Comparison of ENCODE assay signal across 8 cellular contexts in the genomic region with DNA sequence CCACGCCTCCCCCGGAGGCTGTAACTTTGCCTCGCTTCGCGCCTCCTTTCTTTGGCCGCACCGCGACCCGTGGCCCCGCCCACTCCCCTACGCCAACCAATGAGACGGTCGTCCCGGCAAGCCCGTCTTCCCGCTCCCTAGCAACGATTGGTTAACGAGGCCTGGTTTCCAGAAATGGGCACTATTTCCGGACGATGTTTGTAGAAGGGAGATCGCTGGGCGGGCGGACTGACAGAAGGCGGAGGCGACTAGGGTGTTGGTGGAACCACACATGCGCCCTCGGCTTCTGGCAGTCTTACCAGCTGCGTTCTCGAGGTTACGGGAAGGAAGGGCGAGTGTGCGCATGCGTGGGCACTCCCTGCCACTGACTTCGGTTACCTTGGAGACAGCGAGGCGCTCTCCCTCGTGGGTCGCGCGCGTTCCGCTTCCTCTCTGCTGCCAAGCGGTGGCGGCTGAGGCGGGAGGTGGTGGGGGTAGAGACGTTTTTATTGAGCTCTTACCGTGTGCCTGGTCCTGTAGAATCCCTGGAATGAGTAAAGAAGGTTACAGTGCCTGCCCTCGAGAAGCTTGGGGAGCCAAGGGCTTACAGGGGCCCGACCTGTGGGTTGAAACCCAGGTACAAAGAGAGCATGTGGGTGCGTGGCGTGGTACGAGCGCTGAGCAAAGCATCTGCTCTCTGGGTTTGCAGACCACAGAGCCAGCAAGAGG. TPM values are rescaled to one million over a fixed set of nuclear protein-coding genes. Genes with fewer than 3 reads are reported as not detected.
A peak's percentile ranks its signal among the peaks of the same experiment; 100 is the strongest.
DNase-seq lines count a peak whose midpoint lies in the region; ATAC-seq and TF ChIP-seq lines count a peak whose summit lies in the region.

No MANE protein-coding gene starts in this region.

- peak overlapping the region; percentile 77 for H2BK120ac ChIP-seq in IMR-90 (ENCODE audit: low read depth, low read length)

- DNase-seq in DMS153 (lab: John Stamatoyannopoulos, UW), result peak; percentile 100
- peak; percentile 100 for DNase-seq in IMR-90
- peak; percentile 100 for DNase-seq in OCI-LY7 (ENCODE audit: low spot score)
- DNase-seq in activated T-cell treated with anti-CD3 and anti-CD28 coated beads for 4 hours, result peak; percentile 99
- peak; percentile 100 for DNase-seq in epithelial cell of esophagus (ENCODE audit: low read depth)
- peak; percentile 100 for DNase-seq in stimulated activated CD8-positive, alpha-beta memory T cell treated with anti-CD3 and anti-CD28 coated beads, Interleukin-2, amount 100 ng/mL, for 48 hours (ENCODE audit: low read depth in 2 of 2)

- no peak for TF ChIP-seq POLR2A in IMR-90 (IDR thresholded peaks at IDR 0.05; ENCODE audit: low read depth, low read length)

- in situ Hi-C loops in IMR-90 (cut with MboI; ENCODE audit: low sequenced_read_pairs), result no loop called here

- peak overlapping the region; percentile 42 for H3K4me3 ChIP-seq in IMR-90 (ENCODE audit: insufficient read depth, low read depth, low read length)
- H3K4me3 ChIP-seq in OCI-LY7 (ENCODE audit: low read depth, low read length, poor library complexity, severe bottlenecking), result peak overlapping the region; percentile 84
- H3K4me3 ChIP-seq in epithelial cell of esophagus (ENCODE audit: low read length), result peak overlapping the region; percentile 54
- peak overlapping the region; percentile 71 for H3K4me3 ChIP-seq in mononuclear cell (ENCODE audit: low read length)

- H4K5ac ChIP-seq in IMR-90 (ENCODE audit: low read depth, low read length), result no peak overlapping the region

- H3K56ac ChIP-seq in IMR-90 (ENCODE audit: extremely low read depth, insufficient read depth, low read length), result peak overlapping the region; percentile 52

- peak overlapping the region; percentile 66 for H2BK5ac ChIP-seq in IMR-90 (ENCODE audit: low read depth, low read length, poor library complexity, severe bottlenecking)

- H3K9ac ChIP-seq in IMR-90 (ENCODE audit: low read depth, low read length), result peak overlapping the region; percentile 60; the same call in 1 of the 2 replicates

- H4K91ac ChIP-seq in IMR-90 (ENCODE audit: insufficient read depth, low read depth, low read length), result peak overlapping the region; percentile 76; the same call in 1 of the 2 replicates

- H3K27me3 ChIP-seq in IMR-90 (ENCODE audit: control insufficient read depth, insufficient read depth, low read length), result no peaks in the 10 kb centered on the region
- H3K27me3 ChIP-seq in mononuclear cell (ENCODE audit: insufficient read depth, low read length), result no peaks in the 10 kb centered on the region

- H3K18ac ChIP-seq in IMR-90 (ENCODE audit: low read depth, low read length), result peak overlapping the region; percentile 8; the same call in 1 of the 2 replicates

- peaks cover 40% of the 10 kb centered on the region for H3K9me1 ChIP-seq in IMR-90 (ENCODE audit: insufficient read depth, low read length)

- 0 out of 3 replicates have a peak overlapping the region, but pooled peaks have one; percentile 13 for H2BK15ac ChIP-seq in IMR-90 (ENCODE audit: low read depth, low read length)

- no peak for TF ChIP-seq CTCF in IMR-90 (conservative IDR thresholded peaks at IDR 0.05; ENCODE audit: low read depth, low read length)
- TF ChIP-seq CTCF in OCI-LY7 (conservative IDR thresholded peaks at IDR 0.05; ENCODE audit: low read length), result no peak
- no peak for TF ChIP-seq CTCF in epithelial cell of esophagus (IDR thresholded peaks at IDR 0.05; ENCODE audit: insufficient read depth, low read depth, low read length, missing control alignments)

- WGBS in IMR-90 (ENCODE audit: extremely low coverage in 2 of 2, insufficient read length in 1 of 2), 2 experiments, result 0% methylated on average over 10 of the region's 53 CpGs; no CpG with 5 or more reads in 1 of the 2 experiments

- H2AFZ ChIP-seq in IMR-90 (replicated peaks; ENCODE audit: low read length, poor library complexity) (peak overlapping the region; percentile 93), OCI-LY7 (ENCODE audit: low read length) (peak overlapping the region; percentile 58; the same call in 1 of the 2 replicates)

- H4K20me1 ChIP-seq in IMR-90 (ENCODE audit: insufficient read depth, low read length) (peaks cover 47% of the 10 kb centered on the region), OCI-LY7 (ENCODE audit: insufficient read depth, low read length) (peaks cover 5% of the 10 kb centered on the region; the same call in 1 of the 2 replicates)

- H3K36me3 ChIP-seq in IMR-90 (ENCODE audit: control insufficient read depth, insufficient read depth, low read length) (no peaks in the 10 kb centered on the region), OCI-LY7 (ENCODE audit: insufficient read depth, low read length) (no peaks in the 10 kb centered on the region)

- peak overlapping the region; percentile 91 for H2AK9ac ChIP-seq in IMR-90 (replicated peaks; ENCODE audit: low read depth, low read length, poor library complexity)

- POLR2A ChIA-PET in IMR-90 (lab: Charles Lee; ENCODE audit: unreplicated experiment), result interaction anchor here (0.5 to 1.4 kb wide), 5 partner anchors 9 to 169 kb away, joined by 3 to 6 read pairs (median 3); partner anchors contain the start of gene HEXIM1
- POLR2A ChIA-PET in OCI-LY7 (lab: Charles Lee), result interaction anchor here (0.6 to 1.9 kb wide), 8 partner anchors 9 to 639 kb away, joined by 3 to 7 read pairs (median 4); no protein-coding TSS in a partner anchor

- dilution Hi-C loops in IMR-90 (cut with HindIII; ENCODE audit: low sequenced_read_pairs, unreplicated experiment), result no loop called here

- peak overlapping the region; percentile 17; the same call in 1 of the 2 replicates for H2BK20ac ChIP-seq in IMR-90 (ENCODE audit: low read depth, low read length)

- H3K9me3 ChIP-seq in IMR-90 (ENCODE audit: control insufficient read depth, insufficient read depth, low read length) (no peaks in the 10 kb centered on the region), OCI-LY7 (ENCODE audit: low read length) (no peaks in the 10 kb centered on the region), mononuclear cell (ENCODE audit: low read depth, low read length) (no peaks in the 10 kb centered on the region)

- peaks cover 47% of the 10 kb centered on the region for H3K4me1 ChIP-seq in IMR-90 (ENCODE audit: control insufficient read depth, insufficient read depth, low read length)
- H3K4me1 ChIP-seq in OCI-LY7 (ENCODE audit: insufficient read depth, low read length, poor library complexity, severe bottlenecking), result peaks cover 36% of the 10 kb centered on the region
- H3K4me1 ChIP-seq in mononuclear cell (ENCODE audit: insufficient read depth, low read length), result peaks cover 70% of the 10 kb centered on the region

- H3K14ac ChIP-seq in IMR-90 (replicated peaks; ENCODE audit: low read depth, low read length), result peak overlapping the region; percentile 72

- H3K4me2 ChIP-seq in IMR-90 (ENCODE audit: low read depth, low read length), result peak overlapping the region; percentile 76
- H3K4me2 ChIP-seq in OCI-LY7 (ENCODE audit: low read length), result peak overlapping the region; percentile 84

- peak overlapping the region in 1 of 2 experiments; percentile 85; a peak in 2 of 4 replicates for H4K8ac ChIP-seq in IMR-90 (ENCODE audit: low read depth in 2 of 2, low read length in 2 of 2)

- peak overlapping the region; percentile 62 for H3K27ac ChIP-seq in IMR-90 (ENCODE audit: insufficient read depth, low read length)
- H3K27ac ChIP-seq in OCI-LY7 (ENCODE audit: low read depth, low read length, poor library complexity, severe bottlenecking), result peak overlapping the region; percentile 87

- TF ChIP-seq RAD21 in IMR-90 (IDR thresholded peaks at IDR 0.05; ENCODE audit: low read length), result 0 out of 2 replicates have a peak, but pooled peaks have one; percentile 14

- H3K23ac ChIP-seq in IMR-90 (ENCODE audit: low read depth, low read length), result peak overlapping the region; percentile 77

- peaks cover 42% of the 10 kb centered on the region for H3K79me2 ChIP-seq in OCI-LY7 (ENCODE audit: insufficient read depth, low read depth, low read length)

- H3K4ac ChIP-seq in IMR-90 (ENCODE audit: low read depth, low read length), result peak overlapping the region; percentile 85

- H2AK5ac ChIP-seq in IMR-90 (ENCODE audit: low read depth, low read length), result peak overlapping the region; percentile 51

- no peaks in the 10 kb centered on the region for H3K9me2 ChIP-seq in OCI-LY7 (ENCODE audit: insufficient read depth, low read length)

- intact Hi-C loops in IMR-90 (cut with micrococcal nuclease), result loop anchor here (2.0 to 5.0 kb wide), 3 partner anchors 52 to 100 kb away; no protein-coding TSS in a partner anchor
- intact Hi-C loops in OCI-LY7 (cut with micrococcal nuclease; ENCODE audit: unreplicated experiment), result loop anchor here (1.0 to 5.0 kb wide), 3 partner anchors 14 to 90 kb away; no protein-coding TSS in a partner anchor

- CTCF ChIA-PET in IMR-90 (lab: Yijun Ruan, JAX) (interaction anchor here (1.1 to 1.5 kb wide), 3 partner anchors 9 to 182 kb away, joined by 3 to 5 read pairs (median 4); partner anchors contain the start of gene ACBD4), OCI-LY7 (lab: Charles Lee; ENCODE audit: unreplicated experiment) (interaction anchor here (0.5 to 1.1 kb wide), 5 partner anchors 9 to 827 kb away, joined by 3 to 5 read pairs (median 4); no protein-coding TSS in a partner anchor)

- ATAC-seq in GM21529 (IDR thresholded peaks at IDR 0.05; ENCODE audit: unreplicated experiment) (peak; percentile 67), IMR-90 (ENCODE audit: low read depth) (peak; percentile 85)

- no TSS peak for BruUV-seq in IMR-90 (replicated peaks; lab: Mats Ljungman, UMichigan)
- no TSS peak for BruUV-seq in OCI-LY7 (replicated peaks; lab: Mats Ljungman, UMichigan)

- H3K79me1 ChIP-seq in IMR-90 (ENCODE audit: low read depth in 1 of 2, low read length in 2 of 2), result peaks cover 14 to 49% of the 10 kb centered on the region in 2 experiments

TF ChIP-seq in IMR-90, 13 proteins besides CTCF, POLR2A, EP300 and RAD21 (continues in another document):
- no peak for TF ChIP-seq BHLHE40 (IDR thresholded peaks at IDR 0.05; ENCODE audit: low read depth, low read length)
- peak; percentile 62 for TF ChIP-seq RFX5 (IDR thresholded peaks at IDR 0.05; ENCODE audit: low read depth, low read length)

RNA-seq across cellular contexts. Expression of gene MAP3K14, which starts 0.4 kb away (rescaled TPM):
- 3.6 and 4.1 TPM in 2 replicates for total RNA-seq in IMR-90 (2012; rRNA removed)
- 19.9 and 21.7 TPM in 2 replicates for polyA plus RNA-seq in IMR-90 (2012; rRNA removed)
- polyA plus RNA-seq in IMR-90 (2012; cell fraction: cytosol; rRNA removed), result 11.1 and 15.2 TPM in 2 replicates
- polyA plus RNA-seq in IMR-90 (2012; cell fraction: nucleus; rRNA removed; ENCODE audit: low replicate concordance), result 52.0 and 95.3 TPM in 2 replicates
- total RNA-seq in OCI-LY7 (2014; rRNA removed; shearing (Covaris generic)), result 7.1 and 12.3 TPM in 2 replicates
- 21.2 and 22.8 TPM in 2 replicates for total RNA-seq in OCI-LY7 (2022)
- total RNA-seq in mononuclear cell, result 17.4 TPM

RNA-seq across cellular contexts. Expression of gene SPATA32, which starts 55.4 kb away (rescaled TPM):
- total RNA-seq in IMR-90 (2012; rRNA removed), result under 0.01 and 0.18 TPM in 2 replicates
- polyA plus RNA-seq in IMR-90 (2012; rRNA removed), result not detected in 2 replicates
- not detected in 2 replicates for polyA plus RNA-seq in IMR-90 (2012; cell fraction: cytosol; rRNA removed)
- polyA plus RNA-seq in IMR-90 (2012; cell fraction: nucleus; rRNA removed; ENCODE audit: low replicate concordance), result 0.09 TPM in 1 of 2 replicates, not detected in the other
- total RNA-seq in OCI-LY7 (2014; rRNA removed; shearing (Covaris generic)), result 0.41 TPM in 1 of 2 replicates, not detected in the other
- total RNA-seq in OCI-LY7 (2022), result 0.18 TPM in 1 of 2 replicates, not detected in the other
- total RNA-seq in mononuclear cell, result 0.10 TPM

Comparison
In these comparisons a context has a peak if more than half of its experiments do, and no peak if none do; other contexts are left out.
1. Peak in every context shown above with its lines: DNase-seq, ATAC-seq, H3K4me3 ChIP-seq and H3K27ac ChIP-seq.